ENCODE assay signal across 1 cellular context in the genomic region with DNA sequence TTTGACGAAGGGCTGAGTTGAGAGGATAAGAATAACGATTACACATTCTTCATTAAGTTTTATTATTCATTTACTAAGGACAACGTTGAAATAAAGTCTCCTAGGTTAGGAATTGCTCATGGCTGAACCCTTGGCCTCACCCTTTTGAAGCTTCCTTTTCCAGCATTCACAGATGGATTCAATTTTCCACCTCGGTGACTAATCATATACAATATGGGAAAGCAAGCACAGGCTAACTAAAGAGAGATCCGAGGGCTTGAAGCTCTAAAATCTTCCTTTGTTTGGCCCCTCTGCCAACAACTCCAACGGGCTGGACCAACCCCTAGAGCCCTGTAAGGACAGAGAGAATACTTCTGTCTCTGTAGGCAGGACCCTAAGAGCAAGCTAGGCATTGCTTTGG.
TF ChIP-seq lines count a peak whose summit lies in the region.

No MANE protein-coding gene starts in this region.

TF ChIP-seq in GM12878, 131 proteins besides CTCF, POLR2A, EP300 and RAD21 (continued from another document):
- TF ChIP-seq, protein P1, sequence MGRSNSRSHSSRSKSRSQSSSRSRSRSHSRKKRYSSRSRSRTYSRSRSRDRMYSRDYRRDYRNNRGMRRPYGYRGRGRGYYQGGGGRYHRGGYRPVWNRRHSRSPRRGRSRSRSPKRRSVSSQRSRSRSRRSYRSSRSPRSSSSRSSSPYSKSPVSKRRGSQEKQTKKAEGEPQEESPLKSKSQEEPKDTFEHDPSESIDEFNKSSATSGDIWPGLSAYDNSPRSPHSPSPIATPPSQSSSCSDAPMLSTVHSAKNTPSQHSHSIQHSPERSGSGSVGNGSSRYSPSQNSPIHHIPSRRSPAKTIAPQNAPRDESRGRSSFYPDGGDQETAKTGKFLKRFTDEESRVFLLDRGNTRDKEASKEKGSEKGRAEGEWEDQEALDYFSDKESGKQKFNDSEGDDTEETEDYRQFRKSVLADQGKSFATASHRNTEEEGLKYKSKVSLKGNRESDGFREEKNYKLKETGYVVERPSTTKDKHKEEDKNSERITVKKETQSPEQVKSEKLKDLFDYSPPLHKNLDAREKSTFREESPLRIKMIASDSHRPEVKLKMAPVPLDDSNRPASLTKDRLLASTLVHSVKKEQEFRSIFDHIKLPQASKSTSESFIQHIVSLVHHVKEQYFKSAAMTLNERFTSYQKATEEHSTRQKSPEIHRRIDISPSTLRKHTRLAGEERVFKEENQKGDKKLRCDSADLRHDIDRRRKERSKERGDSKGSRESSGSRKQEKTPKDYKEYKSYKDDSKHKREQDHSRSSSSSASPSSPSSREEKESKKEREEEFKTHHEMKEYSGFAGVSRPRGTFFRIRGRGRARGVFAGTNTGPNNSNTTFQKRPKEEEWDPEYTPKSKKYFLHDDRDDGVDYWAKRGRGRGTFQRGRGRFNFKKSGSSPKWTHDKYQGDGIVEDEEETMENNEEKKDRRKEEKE (IDR thresholded peaks at IDR 0.05) = no peak
- no peak for TF ChIP-seq SP1 (IDR thresholded peaks at IDR 0.05; ENCODE audit: low read depth, low read length)
- TF ChIP-seq IRF3 (IDR thresholded peaks at IDR 0.05) = no peak
- TF ChIP-seq YY1 (IDR thresholded peaks at IDR 0.05; ENCODE audit: low read depth, low read length) = no peak
- no peak for TF ChIP-seq CEBPB (IDR thresholded peaks at IDR 0.05; ENCODE audit: borderline replicate concordance in 1 of 2, low read depth in 2 of 2, low read length in 2 of 2)
- no peak for TF ChIP-seq ZBTB4 (CRISPR knock-in tag; IDR thresholded peaks at IDR 0.05)
- TF ChIP-seq, protein P2, sequence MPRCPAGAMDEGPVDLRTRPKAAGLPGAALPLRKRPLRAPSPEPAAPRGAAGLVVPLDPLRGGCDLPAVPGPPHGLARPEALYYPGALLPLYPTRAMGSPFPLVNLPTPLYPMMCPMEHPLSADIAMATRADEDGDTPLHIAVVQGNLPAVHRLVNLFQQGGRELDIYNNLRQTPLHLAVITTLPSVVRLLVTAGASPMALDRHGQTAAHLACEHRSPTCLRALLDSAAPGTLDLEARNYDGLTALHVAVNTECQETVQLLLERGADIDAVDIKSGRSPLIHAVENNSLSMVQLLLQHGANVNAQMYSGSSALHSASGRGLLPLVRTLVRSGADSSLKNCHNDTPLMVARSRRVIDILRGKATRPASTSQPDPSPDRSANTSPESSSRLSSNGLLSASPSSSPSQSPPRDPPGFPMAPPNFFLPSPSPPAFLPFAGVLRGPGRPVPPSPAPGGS (IDR thresholded peaks at IDR 0.05; ENCODE audit: borderline replicate concordance, insufficient read depth, low read depth, low read length, poor library complexity, severe bottlenecking) = no peak
- TF ChIP-seq, protein P3, sequence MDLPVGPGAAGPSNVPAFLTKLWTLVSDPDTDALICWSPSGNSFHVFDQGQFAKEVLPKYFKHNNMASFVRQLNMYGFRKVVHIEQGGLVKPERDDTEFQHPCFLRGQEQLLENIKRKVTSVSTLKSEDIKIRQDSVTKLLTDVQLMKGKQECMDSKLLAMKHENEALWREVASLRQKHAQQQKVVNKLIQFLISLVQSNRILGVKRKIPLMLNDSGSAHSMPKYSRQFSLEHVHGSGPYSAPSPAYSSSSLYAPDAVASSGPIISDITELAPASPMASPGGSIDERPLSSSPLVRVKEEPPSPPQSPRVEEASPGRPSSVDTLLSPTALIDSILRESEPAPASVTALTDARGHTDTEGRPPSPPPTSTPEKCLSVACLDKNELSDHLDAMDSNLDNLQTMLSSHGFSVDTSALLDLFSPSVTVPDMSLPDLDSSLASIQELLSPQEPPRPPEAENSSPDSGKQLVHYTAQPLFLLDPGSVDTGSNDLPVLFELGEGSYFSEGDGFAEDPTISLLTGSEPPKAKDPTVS (IDR thresholded peaks at IDR 0.05; ENCODE audit: low read depth, low read length) = no peak
- no peak for TF ChIP-seq TBL1XR1 (IDR thresholded peaks at IDR 0.05; ENCODE audit: low read depth, low read length)
- TF ChIP-seq ATF7 (IDR thresholded peaks at IDR 0.05; ENCODE audit: low read depth) = no peak
- TF ChIP-seq HDAC2 (IDR thresholded peaks at IDR 0.05) = no peak
- no peak for TF ChIP-seq SUZ12 (IDR thresholded peaks at IDR 0.05; ENCODE audit: unreplicated experiment)
- TF ChIP-seq CHD1 (IDR thresholded peaks at IDR 0.05; ENCODE audit: low read depth, low read length) = no peak
